14 cellular contexts compared by ENCODE assay signal in genomic region chr1:155186955-155187891, GRCh38. TPM values are rescaled to one million over a fixed set of nuclear protein-coding genes. Genes with fewer than 3 reads are reported as not detected.
DNase-seq lines count a peak whose midpoint lies in the region; ATAC-seq and TF ChIP-seq lines count a peak whose summit lies in the region.
"Had no signal": no experiment of that assay in that cellular context is flagged by ENCODE, and none has a peak within 500 bp of the region (broad histone marks: within the 10 kb centered on the region; RNA-seq: fewer than 3 reads in every experiment).

No MANE protein-coding gene starts in this region.

- 82 to 85% methylated on average over 27 of the region's 27 CpGs for WGBS in heart right ventricle, 2 donors
- WGBS in aorta, 2 donors: 76 to 79% methylated on average over 27 of the region's 27 CpGs

- no peaks in the 10 kb centered on the region for H3K27me3 Mint-ChIP-seq in brain
- H3K27me3 Mint-ChIP-seq: activated B cell treated with CpG ODN at 0.5 μM for 24 hours had no signal

- H3K27ac ChIP-seq in heart right ventricle (no peak overlapping the region), mucosa of rectum (ENCODE audit: low read depth in 2 of 2, low read length in 2 of 2) (peak overlapping the region; percentile 77 to 79), aorta (ENCODE audit: low read depth in 1 of 2, low read length in 2 of 2) (no peak overlapping the region)
- H3K27ac ChIP-seq: ovary, SJCRH30 had no signal

- intact Hi-C loops in cardiac septum (cut with DNase I): no loop called here
- intact Hi-C loops in heart right ventricle (cut with DNase I): no loop called here
- intact Hi-C loops in aorta (cut with DNase I): no loop called here

- DNase-seq in cardiac septum (ENCODE audit: low spot score): peak; percentile 50
- DNase-seq in heart right ventricle: no peak
- DNase-seq in aorta: peak; percentile 37 to 61
- no peak for DNase-seq in hypothalamus (lab: John Stamatoyannopoulos, UW)
- DNase-seq: activated B cell treated with CpG ODN at 0.5 μM for 24 hours; AML-193; amniotic stem cell; SJCRH30; stimulated activated CD4-positive, alpha-beta T cell treated with anti-CD3 and anti-CD28 coated beads, Interleukin-12 subunit alpha, Interleukin-12 subunit beta, amount 100 ng/mL, for 4 hours had no signal

- H3K27ac Mint-ChIP-seq in brain: peak overlapping the region in 4 of 5 experiments; percentile 29 to 94 (median 52)
- H3K27ac Mint-ChIP-seq: activated B cell treated with CpG ODN at 0.5 μM for 24 hours had no signal

- H3K9ac ChIP-seq in mucosa of rectum (ENCODE audit: low read depth in 1 of 2, low read length in 2 of 2): peak overlapping the region in 1 of 2 donors; percentile 54

- no peaks in the 10 kb centered on the region for H3K9me3 ChIP-seq in heart right ventricle
- no peaks in the 10 kb centered on the region for H3K9me3 ChIP-seq in mucosa of rectum (ENCODE audit: control insufficient read depth in 2 of 2, low read length in 2 of 2)
- no peaks in the 10 kb centered on the region for H3K9me3 ChIP-seq in aorta (ENCODE audit: control insufficient read depth, low read length)
- H3K9me3 ChIP-seq: ovary, SJCRH30 had no signal

- no peaks in the 10 kb centered on the region for H3K27me3 ChIP-seq in heart right ventricle
- H3K27me3 ChIP-seq in mucosa of rectum (ENCODE audit: control insufficient read depth in 2 of 2, insufficient read depth in 2 of 2, low read length in 2 of 2): no peaks in the 10 kb centered on the region
- no peaks in the 10 kb centered on the region for H3K27me3 ChIP-seq in aorta (ENCODE audit: control insufficient read depth in 1 of 2, insufficient read depth in 2 of 2, low read length in 1 of 2)
- H3K27me3 ChIP-seq: ovary, SJCRH30 had no signal

- H3K9me3 Mint-ChIP-seq in brain: peaks cover 0 to 2% (median 0%) of the 10 kb centered on the region in 5 experiments
- H3K9me3 Mint-ChIP-seq: activated B cell treated with CpG ODN at 0.5 μM for 24 hours had no signal

- H3K36me3 ChIP-seq in heart right ventricle: no peaks in the 10 kb centered on the region
- peaks cover 0 to 2% of the 10 kb centered on the region in 2 donors for H3K36me3 ChIP-seq in mucosa of rectum (ENCODE audit: control insufficient read depth in 2 of 2, insufficient read depth in 2 of 2, low read length in 2 of 2)
- H3K36me3 ChIP-seq in aorta (ENCODE audit: control insufficient read depth in 1 of 2, insufficient read depth in 2 of 2, low read length in 1 of 2): no peaks in the 10 kb centered on the region
- H3K36me3 ChIP-seq: ovary, SJCRH30 had no signal

- H3K4me3 ChIP-seq in heart right ventricle: no peak overlapping the region
- no peak overlapping the region for H3K4me3 ChIP-seq in mucosa of rectum (ENCODE audit: low read length in 2 of 2)
- no peak overlapping the region for H3K4me3 ChIP-seq in aorta (ENCODE audit: low read length in 2 of 2)
- H3K4me3 ChIP-seq: ovary, SJCRH30 had no signal

- H3K4me3 Mint-ChIP-seq in brain: no peak overlapping the region
- H3K4me3 Mint-ChIP-seq: activated B cell treated with CpG ODN at 0.5 μM for 24 hours had no signal

- H3K4me1 ChIP-seq in heart right ventricle: peaks cover 0 to 15% (median 8%) of the 10 kb centered on the region in 9 donors
- peaks cover 31 to 37% of the 10 kb centered on the region in 2 donors for H3K4me1 ChIP-seq in mucosa of rectum (ENCODE audit: control insufficient read depth in 2 of 2, insufficient read depth in 2 of 2, low read length in 2 of 2)
- no peaks in the 10 kb centered on the region for H3K4me1 ChIP-seq in aorta (ENCODE audit: control insufficient read depth in 1 of 2, insufficient read depth in 2 of 2, low read length in 2 of 2)

- H3K36me3 Mint-ChIP-seq in brain: peaks cover 10% of the 10 kb centered on the region

- H3K4me1 Mint-ChIP-seq in brain: peaks cover 4% of the 10 kb centered on the region

- TF ChIP-seq CTCF in heart right ventricle (IDR thresholded peaks at IDR 0.05) (no peak), brain (conservative IDR thresholded peaks at IDR 0.05) (no peak)

- no peak for ATAC-seq in heart right ventricle
- ATAC-seq in aorta (ENCODE audit: low FRiP score): peak; percentile 12
- ATAC-seq in HG03135 (IDR thresholded peaks at IDR 0.05; ENCODE audit: unreplicated experiment): no peak
- no peak for ATAC-seq in HG03045 (IDR thresholded peaks at IDR 0.05; ENCODE audit: unreplicated experiment)

RNA-seq across cellular contexts. Expression of gene TRIM46, which starts 13.6 kb away (rescaled TPM):
- total RNA-seq in cardiac septum (not detected), heart right ventricle (under 1 TPM in 2 of 10 donors, not detected in 8; 0.10 to 0.35 TPM), aorta (1 to 10 TPM; 1.6 to 3.4 TPM)
- polyA plus RNA-seq in heart right ventricle (under 1 TPM; 0.04 to 0.07 TPM), brain (ENCODE audit: insufficient read depth, low read depth, low replicate concordance) (11.0 TPM), aorta (1 to 10 TPM in 1 of 2 donors, under 1 TPM in 1; 0.50 to 2.1 TPM)

RNA-seq across cellular contexts. Expression of gene KRTCAP2, which starts 14.1 kb away (rescaled TPM):
- total RNA-seq in cardiac septum: 112 TPM
- 100 to 1,000 TPM in 9 of 10 donors, 10 to 100 TPM in 1; 96.1 to 173 (median 114) TPM for total RNA-seq in heart right ventricle
- polyA plus RNA-seq in heart right ventricle: 100 to 1,000 TPM; 302 to 355 TPM
- polyA plus RNA-seq in brain (ENCODE audit: insufficient read depth, low read depth, low replicate concordance): 390 TPM
- 100 to 1,000 TPM; 136 to 143 TPM for total RNA-seq in aorta
- polyA plus RNA-seq in aorta: 100 to 1,000 TPM; 179 to 255 TPM

RNA-seq across cellular contexts. Expression of gene THBS3, which starts 20.5 kb away (rescaled TPM):
- total RNA-seq in cardiac septum (11.7 TPM), heart right ventricle (1 to 10 TPM; 3.8 to 8.8 (median 6.4) TPM), aorta (10 to 100 TPM; 58.9 to 97.9 TPM)
- polyA plus RNA-seq in heart right ventricle (10 to 100 TPM in 1 of 2 donors, 1 to 10 TPM in 1; 4.9 to 23.5 TPM), brain (ENCODE audit: insufficient read depth, low read depth, low replicate concordance) (26.7 TPM), aorta (100 to 1,000 TPM in 1 of 2 donors, 10 to 100 TPM in 1; 21.7 to 195 TPM)

RNA-seq across cellular contexts. Expression of gene MTX1, which starts 21.3 kb away (rescaled TPM):
- total RNA-seq in cardiac septum: 16.4 TPM
- 10 to 100 TPM; 13.1 to 25.8 (median 17.1) TPM for total RNA-seq in heart right ventricle
- 10 to 100 TPM; 33.9 to 49.7 TPM for polyA plus RNA-seq in heart right ventricle
- polyA plus RNA-seq in brain (ENCODE audit: insufficient read depth, low read depth, low replicate concordance): 77.4 TPM
- 10 to 100 TPM; 20.3 to 21.3 TPM for total RNA-seq in aorta
- polyA plus RNA-seq in aorta: 10 to 100 TPM; 26.2 to 52.9 TPM

RNA-seq across cellular contexts. Expression of gene DPM3, which starts 46.9 kb away (rescaled TPM):
- total RNA-seq in cardiac septum (56.3 TPM), heart right ventricle (10 to 100 TPM; 48.2 to 70.9 (median 53.4) TPM), aorta (10 to 100 TPM; 42.4 to 52.4 TPM)
- polyA plus RNA-seq in heart right ventricle (100 to 1,000 TPM; 144 to 304 TPM), brain (ENCODE audit: insufficient read depth, low read depth, low replicate concordance) (167 TPM), aorta (100 to 1,000 TPM; 162 to 200 TPM)

Comparison
In these comparisons a context has a peak if more than half of its experiments do, and no peak if none do; other contexts are left out.
1. DNase-seq: peak in cardiac septum (single experiment) and aorta (2 of 2); none in heart right ventricle (0 of 2) and hypothalamus (0 of 51).
2. H3K27ac ChIP-seq: peak in mucosa of rectum (2 of 2); none in heart right ventricle (0 of 10) and aorta (0 of 2).